In the genomic region with DNA sequence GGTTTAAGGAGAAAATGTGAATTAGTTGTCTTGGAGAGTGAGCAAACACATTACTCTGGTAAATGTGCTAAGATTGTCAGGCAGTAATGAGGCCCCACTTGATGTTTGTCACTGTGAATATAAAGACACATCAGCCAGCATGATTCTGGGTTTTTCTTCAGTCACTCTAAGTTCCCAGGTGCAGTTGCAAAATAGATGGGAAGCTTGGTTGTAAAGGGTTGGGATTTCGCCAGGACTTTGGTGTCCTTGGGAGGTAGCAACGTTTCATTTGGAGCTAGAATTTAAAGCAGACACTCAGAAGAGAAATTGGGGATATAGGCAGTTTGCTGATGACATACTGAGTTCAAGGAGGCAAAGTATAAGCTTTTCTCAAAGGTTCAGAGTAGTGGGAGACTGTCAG, we compare ENCODE assay signal across 18 cellular contexts.
DNase-seq lines count a peak whose midpoint lies in the region; ATAC-seq, FAIRE-seq and TF ChIP-seq lines count a peak whose summit lies in the region.
"Had no signal": no experiment of that assay in that cellular context is flagged by ENCODE, and none has a peak within 500 bp of the region (broad histone marks: within the 10 kb centered on the region; RNA-seq: fewer than 3 reads in every experiment).

No MANE protein-coding gene starts in this region.

- H2BK120ac ChIP-seq in IMR-90 (ENCODE audit: low read depth, low read length) (peak overlapping the region; percentile 14; the same call in 1 of the 2 replicates), mesendoderm (ENCODE audit: low read depth, low read length) (no peak overlapping the region)

- H3K23ac ChIP-seq in IMR-90 (ENCODE audit: low read depth, low read length) (peak overlapping the region; percentile 18; the same call in 1 of the 2 replicates), mesendoderm (ENCODE audit: low read length) (no peak overlapping the region)

- H3K4me3 Mint-ChIP-seq in type B pancreatic cell: no peak overlapping the region
- H3K4me3 Mint-ChIP-seq: CD4-positive, CD25-positive, alpha-beta regulatory T cell had no signal

- ATAC-seq in A549: no peak
- no peak for ATAC-seq in IMR-90 (ENCODE audit: low read depth)
- ATAC-seq: HepG2 had no signal

- no peak overlapping the region for H2AK9ac ChIP-seq in IMR-90 (replicated peaks; ENCODE audit: low read depth, low read length, poor library complexity)

- FAIRE-seq in A549 (lab: Jason Lieb, UNC): no peak
- FAIRE-seq: G401.6, GM12892, HepG2 had no signal

- H3K4ac ChIP-seq in IMR-90 (ENCODE audit: low read depth, low read length): no peak overlapping the region
- H3K4ac ChIP-seq in mesendoderm (ENCODE audit: low read depth, low read length): peak overlapping the region; percentile 27

- H2AK5ac ChIP-seq in IMR-90 (ENCODE audit: low read depth, low read length): no peak overlapping the region
- no peak overlapping the region for H2AK5ac ChIP-seq in mesendoderm (ENCODE audit: low read length)

- H4K91ac ChIP-seq in IMR-90 (ENCODE audit: insufficient read depth, low read depth, low read length): no peak overlapping the region

- no peak overlapping the region for H3K27ac Mint-ChIP-seq in type B pancreatic cell
- H3K27ac Mint-ChIP-seq: CD4-positive, CD25-positive, alpha-beta regulatory T cell had no signal

- H3K27ac ChIP-seq in A549: peak overlapping the region; percentile 50 to 71
- no peak overlapping the region for H3K27ac ChIP-seq in IMR-90 (ENCODE audit: insufficient read depth, low read length)
- no peak overlapping the region for H3K27ac ChIP-seq in mesendoderm (ENCODE audit: low read depth, low read length)
- H3K27ac ChIP-seq: SJCRH30 had no signal

- H4K5ac ChIP-seq in IMR-90 (ENCODE audit: low read depth, low read length): peak overlapping the region; percentile 35; the same call in 1 of the 2 replicates
- H4K5ac ChIP-seq in mesendoderm (ENCODE audit: low read length): no peak overlapping the region

- H3K18ac ChIP-seq in IMR-90 (ENCODE audit: low read depth, low read length) (peak overlapping the region; percentile 85; the same call in 1 of the 2 replicates), mesendoderm (ENCODE audit: low read length) (peak overlapping the region; percentile 64)

- intact Hi-C loops in IMR-90 (cut with micrococcal nuclease): no loop called here

- peak overlapping the region; percentile 80 for H3K14ac ChIP-seq in IMR-90 (replicated peaks; ENCODE audit: low read depth, low read length)

- no peaks in the 10 kb centered on the region for H3K27me3 Mint-ChIP-seq in type B pancreatic cell
- H3K27me3 Mint-ChIP-seq: CD4-positive, CD25-positive, alpha-beta regulatory T cell had no signal

- 0 out of 2 replicates have a peak, but pooled peaks cover 5% of the 10 kb centered on the region for H4K20me1 ChIP-seq in IMR-90 (ENCODE audit: insufficient read depth, low read length)

- WGBS in A549 (ENCODE audit: missing lambda C conversion rate): 69% methylated on average over 2 of the region's 2 CpGs
- 75% methylated on average over 2 of the region's 2 CpGs; no CpG with 5 or more reads in 1 of the 2 experiments for WGBS in IMR-90 (ENCODE audit: extremely low coverage in 2 of 2, insufficient read length in 1 of 2), 2 experiments
- WGBS in mesendoderm (ENCODE audit: extremely low coverage, insufficient coverage, low lambda C conversion rate): no CpG with 5 or more reads among the region's 2 CpGs

- H3K4me3 ChIP-seq in A549: no peak overlapping the region
- no peak overlapping the region for H3K4me3 ChIP-seq in IMR-90 (ENCODE audit: insufficient read depth, low read depth, low read length)
- H3K4me3 ChIP-seq in mesendoderm (ENCODE audit: low read length): no peak overlapping the region
- H3K4me3 ChIP-seq: SJCRH30 had no signal

- POLR2A ChIA-PET in A549 (lab: Yijun Ruan, JAX): no interaction called here
- POLR2A ChIA-PET in IMR-90 (lab: Charles Lee; ENCODE audit: unreplicated experiment): no interaction called here

- BruUV-seq in IMR-90 (replicated peaks; lab: Mats Ljungman, UMichigan): no TSS peak

- in situ Hi-C loops in IMR-90 (cut with MboI; ENCODE audit: low sequenced_read_pairs): no loop called here

- H3K36me3 Mint-ChIP-seq in type B pancreatic cell: peaks cover 13% of the 10 kb centered on the region

- TF ChIP-seq CTCF in A549 (IDR thresholded peaks at IDR 0.05) (no peak), IMR-90 (conservative IDR thresholded peaks at IDR 0.05; ENCODE audit: low read depth, low read length) (no peak), type B pancreatic cell (conservative IDR thresholded peaks at IDR 0.05) (no peak)

- H3K9me3 ChIP-seq in A549 (no peaks in the 10 kb centered on the region), IMR-90 (ENCODE audit: control insufficient read depth, insufficient read depth, low read length) (no peaks in the 10 kb centered on the region)

- peak overlapping the region; percentile 52 for H2BK20ac ChIP-seq in IMR-90 (ENCODE audit: low read depth, low read length)

- H3K4me1 ChIP-seq in A549: peaks cover 43% of the 10 kb centered on the region
- peaks cover 8% of the 10 kb centered on the region for H3K4me1 ChIP-seq in IMR-90 (ENCODE audit: control insufficient read depth, insufficient read depth, low read length)
- peaks cover 6% of the 10 kb centered on the region for H3K4me1 ChIP-seq in mesendoderm (ENCODE audit: control insufficient read depth, low read depth, low read length)

- TF ChIP-seq RAD21 in A549 (conservative IDR thresholded peaks at IDR 0.05 in 1 of 2, IDR thresholded peaks at IDR 0.05 in 1 of 2): no peak
- TF ChIP-seq RAD21 in IMR-90 (IDR thresholded peaks at IDR 0.05; ENCODE audit: low read length): no peak

- H2BK5ac ChIP-seq in IMR-90 (ENCODE audit: low read depth, low read length, poor library complexity, severe bottlenecking): peak overlapping the region; percentile 15
- H2BK5ac ChIP-seq in mesendoderm (ENCODE audit: low read length): no peak overlapping the region

- H3K36me3 ChIP-seq in IMR-90 (ENCODE audit: control insufficient read depth, insufficient read depth, low read length): peaks cover 5% of the 10 kb centered on the region
- H3K36me3 ChIP-seq in mesendoderm (ENCODE audit: control insufficient read depth, insufficient read depth, low read length): no peaks in the 10 kb centered on the region

- H3K9me3 Mint-ChIP-seq in type B pancreatic cell: no peaks in the 10 kb centered on the region
- H3K9me3 Mint-ChIP-seq: CD4-positive, CD25-positive, alpha-beta regulatory T cell had no signal

- no peaks in the 10 kb centered on the region for H3K27me3 ChIP-seq in IMR-90 (ENCODE audit: control insufficient read depth, insufficient read depth, low read length)
- H3K27me3 ChIP-seq in mesendoderm (ENCODE audit: insufficient read depth, low read length, poor library complexity): no peaks in the 10 kb centered on the region
- H3K27me3 ChIP-seq: SJCRH30 had no signal

- TF ChIP-seq EP300 in A549 (IDR thresholded peaks at IDR 0.05): no peak

- no peaks in the 10 kb centered on the region for H3K79me2 ChIP-seq in mesendoderm (ENCODE audit: control insufficient read depth, insufficient read depth, low read length)

- CTCF ChIA-PET in A549 (lab: Yijun Ruan, JAX): interaction anchor here (1.2 kb wide), 1 partner anchor 12 kb away, joined by 3 read pairs; no protein-coding TSS in a partner anchor
- CTCF ChIA-PET in IMR-90 (lab: Yijun Ruan, JAX): no interaction called here

- no peak overlapping the region for H2AFZ ChIP-seq in IMR-90 (replicated peaks; ENCODE audit: low read length, poor library complexity)

- H3K4me1 Mint-ChIP-seq in type B pancreatic cell (ENCODE audit: unreplicated experiment): peaks cover 14% of the 10 kb centered on the region
- H3K4me1 Mint-ChIP-seq: CD4-positive, CD25-positive, alpha-beta regulatory T cell had no signal

- TF ChIP-seq POLR2A in A549 (IDR thresholded peaks at IDR 0.05; ENCODE audit: low read length) (no peak), IMR-90 (IDR thresholded peaks at IDR 0.05; ENCODE audit: low read depth, low read length) (no peak)

- no peak overlapping the region for H3K56ac ChIP-seq in IMR-90 (ENCODE audit: extremely low read depth, insufficient read depth, low read length)
- no peak overlapping the region for H3K56ac ChIP-seq in mesendoderm (ENCODE audit: low read length)

- peaks cover 5% of the 10 kb centered on the region for H3K9me1 ChIP-seq in IMR-90 (ENCODE audit: insufficient read depth, low read length)

- peak overlapping the region; percentile 26; the same call in 2 of the 3 replicates for H3K4me2 ChIP-seq in A549
- H3K4me2 ChIP-seq in IMR-90 (ENCODE audit: low read depth, low read length): no peak overlapping the region
- H3K4me2 ChIP-seq in mesendoderm (ENCODE audit: low read length): no peak overlapping the region

- no peak for DNase-seq in A549 (ENCODE audit: low read depth in 1 of 2, low spot score in 1 of 2)
- DNase-seq in IMR-90: no peak
- peak; percentile 6 for DNase-seq in fibroblast of gingiva (ENCODE audit: low read depth)
- no peak for DNase-seq in mesendoderm
- DNase-seq in COLO829 (ENCODE audit: low spot score): no peak
- no peak for DNase-seq in AG20443 (ENCODE audit: low spot score)
- no peak for DNase-seq in type B pancreatic cell (ENCODE audit: extremely low spot score, unreplicated experiment)
- DNase-seq: CD4-positive, CD25-positive, alpha-beta regulatory T cell; DMS79; Karpas-422; NCI-H1105 treated with DMSO at 0.1 percent for 48 hours; NCI-H1930; NCI-H510A; RPMI8226; SJCRH30 had no signal

- dilution Hi-C loops in IMR-90 (cut with HindIII; ENCODE audit: low sequenced_read_pairs, unreplicated experiment): no loop called here

- peaks cover 9 to 28% of the 10 kb centered on the region in 2 experiments; a peak in 3 of 4 replicates for H3K79me1 ChIP-seq in IMR-90 (ENCODE audit: low read depth in 1 of 2, low read length in 2 of 2)
- no peaks in the 10 kb centered on the region for H3K79me1 ChIP-seq in mesendoderm (ENCODE audit: low read length)

- H2BK15ac ChIP-seq in IMR-90 (ENCODE audit: low read depth, low read length) (no peak overlapping the region), mesendoderm (replicated peaks; ENCODE audit: low read depth) (no peak overlapping the region)

- H3K9ac ChIP-seq in IMR-90 (ENCODE audit: low read depth, low read length): no peak overlapping the region
- no peak overlapping the region for H3K9ac ChIP-seq in mesendoderm (ENCODE audit: low read length)

- H4K8ac ChIP-seq in IMR-90 (ENCODE audit: low read depth in 2 of 2, low read length in 2 of 2): peak overlapping the region in 1 of 2 experiments; percentile 51; a peak in 2 of 4 replicates
- H4K8ac ChIP-seq in mesendoderm (ENCODE audit: low read depth, low read length): peak overlapping the region; percentile 76

TF ChIP-seq in A549, 52 proteins besides CTCF, POLR2A, EP300 and RAD21 (continues in another document):
- TF ChIP-seq EHMT2 (IDR thresholded peaks at IDR 0.05; ENCODE audit: low read depth): no peak

TF ChIP-seq in IMR-90, 13 proteins besides CTCF, POLR2A, EP300 and RAD21 (continues in another document):
- TF ChIP-seq CEBPB (IDR thresholded peaks at IDR 0.05; ENCODE audit: low read depth, low read length) (no peak), FOS (IDR thresholded peaks at IDR 0.05; ENCODE audit: low read depth, low read length) (no peak), RCOR1 (IDR thresholded peaks at IDR 0.05; ENCODE audit: insufficient replicate concordance, low read length) (no peak), MAZ (IDR thresholded peaks at IDR 0.05; ENCODE audit: borderline replicate concordance, low read depth, low read length) (no peak), CHD1 (IDR thresholded peaks at IDR 0.05; ENCODE audit: low read depth, low read length) (no peak), MXI1 (IDR thresholded peaks at IDR 0.05; ENCODE audit: borderline replicate concordance, low read depth, low read length) (no peak)

Comparison
In these comparisons a context has a peak if more than half of its experiments do, and no peak if none do; other contexts are left out.
1. H3K27ac ChIP-seq: peak in A549 (2 of 2); none in IMR-90 (single experiment) and mesendoderm (single experiment).